7 cellular contexts compared by ENCODE assay signal in genomic region chr5:34656700-34657549, GRCh38. TPM values are rescaled to one million over a fixed set of nuclear protein-coding genes. Genes with fewer than 3 reads are reported as not detected.
A peak's percentile ranks its signal among the peaks of the same experiment; 100 is the strongest.
DNase-seq lines count a peak whose midpoint lies in the region; ATAC-seq, FAIRE-seq and TF ChIP-seq lines count a peak whose summit lies in the region.

No MANE protein-coding gene starts in this region.

- TF ChIP-seq POLR2A in K562 (conservative IDR thresholded peaks at IDR 0.05) = no peak

- H3K4me1 ChIP-seq in K562 (replicated peaks in 1 of 2; ENCODE audit: control insufficient read depth in 2 of 2, insufficient read depth in 2 of 2, low read length in 2 of 2) = peaks cover 21% of the 10 kb centered on the region in 2 experiments; a peak in 4 of 5 replicates

- BruUV-seq in K562 (replicated peaks; lab: Mats Ljungman, UMichigan) = no TSS peak

- ATAC-seq in K562 = peak; percentile 68
- ATAC-seq in HG02678 (IDR thresholded peaks at IDR 0.05; ENCODE audit: unreplicated experiment) = no peak

- peak overlapping the region; percentile 97 for H2AFZ ChIP-seq in K562 (ENCODE audit: low read depth, low read length)

- FAIRE-seq in K562 (lab: Jason Lieb, UNC) = no peak

- H3K79me2 ChIP-seq in K562 (ENCODE audit: control insufficient read depth, insufficient read depth, low read length) = peaks cover 41% of the 10 kb centered on the region

- peaks cover 19 to 28% of the 10 kb centered on the region in 2 donors for H3K4me1 Mint-ChIP-seq in immature natural killer cell

- peak overlapping the region; percentile 75 to 85 (median 77) for H3K4me3 Mint-ChIP-seq in immature natural killer cell

- peak overlapping the region in 1 of 6 donors; percentile 22 for H3K27ac Mint-ChIP-seq in immature natural killer cell

- peak; percentile 51 for DNase-seq in M059J (ENCODE audit: low read depth)
- DNase-seq in K562 (ENCODE audit: extremely low read depth in 1 of 4, low spot score in 3 of 4) = peak; percentile 61 to 70 (median 66)
- DNase-seq in immature natural killer cell = no peak
- peak; percentile 18 for DNase-seq in stimulated activated CD4-positive, alpha-beta T cell treated with anti-CD3 and anti-CD28 coated beads, Interleukin-4, amount 100 ng/mL, for 1 hour
- no peak for DNase-seq in germinal center (ENCODE audit: low spot score)

- H3K9me1 ChIP-seq in K562 (ENCODE audit: control insufficient read depth, insufficient read depth, low read length) = no peaks in the 10 kb centered on the region

- peaks cover 4% of the 10 kb centered on the region; the same call in 1 of the 2 replicates for H4K20me1 ChIP-seq in K562 (replicated peaks; ENCODE audit: control insufficient read depth, insufficient read depth, low read length)

- peak overlapping the region; percentile 73 to 96; a peak in 3 of 4 replicates for H3K9ac ChIP-seq in K562 (ENCODE audit: insufficient read depth in 1 of 2, low read depth in 2 of 2, low read length in 2 of 2)

- POLR2A ChIA-PET in K562 (lab: Yijun Ruan, JAX) = interaction anchor here (0.6 to 1.0 kb wide), 4 partner anchors 16 to 258 kb away, joined by 3 to 5 read pairs (median 4); partner anchors contain the start of genes BRIX1 and RAD1

- peak overlapping the region; percentile 87 for H3K4me2 ChIP-seq in K562 (ENCODE audit: insufficient read depth, low read length)

- CTCF ChIA-PET in K562 (lab: Yijun Ruan, JAX; ENCODE audit: low intra/inter-chr PET ratio) = interaction anchor here (1.0 kb wide), 1 partner anchor 134 kb away, joined by 4 read pairs; no protein-coding TSS in a partner anchor

- in situ Hi-C loops in K562 (cut with MboI) = no loop called here

- peak overlapping the region; percentile 74 for H3K27ac ChIP-seq in K562 (ENCODE audit: extremely low read depth, low read depth, low read length)

- 0 out of 3 replicates have a peak, but pooled peaks cover 2% of the 10 kb centered on the region for H3K36me3 ChIP-seq in K562 (ENCODE audit: control insufficient read depth, insufficient read depth, low read length)

- TF ChIP-seq CTCF in GM12875 (IDR thresholded peaks at IDR 0.05; ENCODE audit: borderline replicate concordance, insufficient read depth, low read depth, low read length) = no peak
- no peak for TF ChIP-seq CTCF in K562 (IDR thresholded peaks at IDR 0.05 in 2 of 3, conservative IDR thresholded peaks at IDR 0.05 in 1 of 3; ENCODE audit: insufficient read depth in 2 of 3, low read depth in 1 of 3, low read length in 3 of 3)

- no peaks in the 10 kb centered on the region for H3K36me3 Mint-ChIP-seq in immature natural killer cell

- no peak for TF ChIP-seq RAD21 in K562 (CRISPR knock-in tag; conservative IDR thresholded peaks at IDR 0.05 in 1 of 2, IDR thresholded peaks at IDR 0.05 in 1 of 2)

- no peak for TF ChIP-seq EP300 in K562 (IDR thresholded peaks at IDR 0.05; ENCODE audit: low read length)

- no peaks in the 10 kb centered on the region for H3K9me3 Mint-ChIP-seq in immature natural killer cell

- H3K27me3 ChIP-seq in K562 (ENCODE audit: control insufficient read depth in 2 of 2, insufficient read depth in 2 of 2, low read length in 2 of 2) = no peaks in the 10 kb centered on the region

- H3K4me3 ChIP-seq in GM12875 (ENCODE audit: low read depth, low read length) (peak overlapping the region; percentile 90), K562 (peak overlapping the region; percentile 75)

- 6% methylated on average over 40 of the region's 61 CpGs for WGBS in K562 (ENCODE audit: insufficient coverage, low coverage, missing lambda C conversion rate)

- H3K9me3 ChIP-seq in K562 (replicated peaks; ENCODE audit: control insufficient read depth, insufficient read depth, low read depth, low read length) = no peaks in the 10 kb centered on the region

- intact Hi-C loops in K562 (cut with micrococcal nuclease) = loop anchor here (5.0 kb wide), 1 partner anchor 135 kb away; no protein-coding TSS in a partner anchor

- peaks cover 2 to 30% (median 10%) of the 10 kb centered on the region in 3 donors for H3K27me3 Mint-ChIP-seq in immature natural killer cell (ENCODE audit: low read depth in 3 of 3)

TF ChIP-seq in K562, 482 proteins besides CTCF, POLR2A, EP300 and RAD21 (continues in another document):
- 0 out of 2 replicates have a peak, but pooled peaks have one; percentile 18 for TF ChIP-seq ELF2 (CRISPR knock-in tag; IDR thresholded peaks at IDR 0.05)
- TF ChIP-seq PTBP1 (IDR thresholded peaks at IDR 0.05; ENCODE audit: low read depth, low read length) = no peak
- TF ChIP-seq TAF15 (IDR thresholded peaks at IDR 0.05; ENCODE audit: low read depth, low read length) = peak; percentile 24; the same call in 1 of the 2 replicates
- 0 out of 2 replicates have a peak, but pooled peaks have one; percentile 11 for TF ChIP-seq ZNF395 (CRISPR knock-in tag; IDR thresholded peaks at IDR 0.05)
- no peak for TF ChIP-seq ZFP91 (CRISPR knock-in tag; IDR thresholded peaks at IDR 0.05)
- peak; percentile 69 for TF ChIP-seq KDM5B (IDR thresholded peaks at IDR 0.05; ENCODE audit: insufficient replicate concordance, low read depth, low read length)
- 0 out of 2 replicates have a peak, but pooled peaks have one; percentile 6 for TF ChIP-seq CREB1 (IDR thresholded peaks at IDR 0.05)
- no peak for TF ChIP-seq CREB1 (CRISPR knock-in tag; IDR thresholded peaks at IDR 0.05)
- peak; percentile 18 for TF ChIP-seq CHD1 (IDR thresholded peaks at IDR 0.05; ENCODE audit: low read length)

RNA-seq across cellular contexts. Expression of gene RAI14, which starts 0.8 kb away (rescaled TPM):
- total RNA-seq in M059J (2014; rRNA removed; shearing (Covaris generic)) = 77.5 and 117 TPM in 2 replicates
- total RNA-seq in K562 (2011; cell fraction: chromatin; rRNA removed; ENCODE audit: low replicate concordance) = 38.2 and 39.6 TPM in 2 replicates
- 12.7 and 17.1 TPM in 2 replicates for total RNA-seq in K562 (2011; cell fraction: nucleolus; rRNA removed)
- 23.8 and 35.0 TPM in 2 replicates for total RNA-seq in K562 (2011; cell fraction: nucleoplasm; rRNA removed)
- total RNA-seq in K562 (2014; rRNA removed) = 26.2 and 28.7 TPM in 2 replicates
- 36.6 and 41.5 TPM in 2 replicates for total RNA-seq in K562 (2014; rRNA removed; fragmentation: Illumina TruSeq; extraction: Trizol)
- total RNA-seq in K562 (2015; rRNA removed; fragmentation: Illumina TruSeq; extraction: Trizol) = 24.9 and 26.9 TPM in 2 replicates
- 52.4 and 58.6 TPM in 2 replicates for total RNA-seq in K562 (2021)
- 21.1 and 34.8 TPM in 2 replicates for polyA plus RNA-seq in K562 (2011; rRNA removed)
- 16.5 and 29.9 TPM in 2 replicates for polyA plus RNA-seq in K562 (2011; cell fraction: cytosol; rRNA removed)
- polyA plus RNA-seq in K562 (2011; cell fraction: nucleus; rRNA removed) = 10.9 and 24.1 TPM in 2 replicates
- polyA plus RNA-seq in K562 (2012) = 17.2 and 23.2 TPM in 2 replicates
- polyA plus RNA-seq in K562 (2014; fragmentation: Illumina TruSeq; extraction: Trizol) = 44.7 and 45.1 TPM in 2 replicates
- 10 to 100 TPM; 11.3 to 12.6 TPM for polyA plus RNA-seq in K562 (2014; fragmentation: Nextera tagmentation; extraction: Ambion mirVana)
- polyA plus RNA-seq in K562 (2014; rRNA removed) = 25.8 and 82.5 TPM in 2 replicates
- 86.8 and 125 TPM in 2 replicates for polyA minus RNA-seq in K562 (2011; rRNA and poly(A)+ RNA removed)
- 23.6 and 23.8 TPM in 2 replicates for polyA minus RNA-seq in K562 (2011; cell fraction: cytosol; rRNA and poly(A)+ RNA removed)
- 8.6 and 11.3 TPM in 2 replicates for polyA minus RNA-seq in K562 (2011; cell fraction: nucleus; rRNA and poly(A)+ RNA removed)
- polyA plus RNA-seq in immature natural killer cell = 1 to 10 TPM in 1 of 3 donors, under 1 TPM in 1, not detected in 1; 0.97 to 6.6 TPM

Comparison
In these comparisons a context has a peak if more than half of its experiments do, and no peak if none do; other contexts are left out.
1. DNase-seq: peak in M059J (single experiment), K562 (4 of 4) and stimulated activated CD4-positive, alpha-beta T cell treated with anti-CD3 and anti-CD28 coated beads, Interleukin-4, amount 100 ng/mL, for 1 hour (single experiment); none in immature natural killer cell (0 of 3) and germinal center (single experiment).